In the genomic region with DNA sequence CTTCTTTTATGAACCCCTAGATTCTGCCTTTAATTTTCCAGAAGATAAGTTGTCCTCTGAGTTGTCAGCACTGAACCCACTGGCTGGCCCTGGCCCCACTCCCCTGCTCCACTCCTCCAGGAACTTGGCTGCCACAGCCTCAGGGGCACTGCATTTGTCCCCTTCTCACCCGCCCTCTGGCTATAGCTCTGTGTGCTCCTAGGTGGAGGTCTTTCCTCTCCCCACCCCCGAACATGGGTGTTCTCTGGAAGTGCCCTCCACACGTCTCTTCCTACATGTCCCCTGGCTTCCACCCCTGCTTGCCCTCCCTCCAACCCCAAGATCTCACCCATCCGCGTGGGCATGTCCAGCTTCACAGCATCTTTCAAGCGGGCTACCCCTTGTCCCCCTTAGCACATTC, we compare ENCODE assay signal across 31 cellular contexts.
"Had no signal": no experiment of that assay in that cellular context is flagged by ENCODE, and none has a peak within 500 bp of the region (broad histone marks: within the 10 kb centered on the region; RNA-seq: fewer than 3 reads in every experiment).

No MANE protein-coding gene starts in this region.

- H3K9me3 ChIP-seq: MG63 had no signal

- H3K4me3 Mint-ChIP-seq: activated B cell treated with CpG ODN at 0.5 μM for 24 hours; activated CD4-positive, alpha-beta memory T cell treated with anti-CD3 and anti-CD28 coated beads for 36 hours; activated naive CD4-positive, alpha-beta T cell treated with anti-CD3 and anti-CD28 coated beads, Interleukin-2, amount 10 ng/mL, durations not matched to agents 7 days and 5 days; activated naive CD8-positive, alpha-beta T cell; activated naive CD8-positive, alpha-beta T cell treated with anti-CD3 and anti-CD28 coated beads, Interleukin-2, amount 50 U/mL, for 24 hours; activated T-cell treated with anti-CD3 and anti-CD28 coated beads, Interleukin-2, amount 50 U/mL, for 4 hours had no signal

- H3K27ac ChIP-seq: brain microvascular endothelial cell, VCaP had no signal

- H3K27me3 Mint-ChIP-seq: activated B cell treated with CpG ODN at 0.5 μM for 24 hours had no signal

- H3K4me3 ChIP-seq: MG63 had no signal

- H3K9me3 Mint-ChIP-seq: activated B cell treated with CpG ODN at 0.5 μM for 24 hours; activated CD4-positive, alpha-beta memory T cell treated with anti-CD3 and anti-CD28 coated beads for 36 hours; activated naive CD4-positive, alpha-beta T cell treated with anti-CD3 and anti-CD28 coated beads, Interleukin-2, amount 10 ng/mL, durations not matched to agents 7 days and 5 days; activated naive CD8-positive, alpha-beta T cell treated with anti-CD3 and anti-CD28 coated beads, Interleukin-2, amount 50 U/mL, for 24 hours; activated T-cell treated with anti-CD3 and anti-CD28 coated beads, Interleukin-2, amount 50 U/mL, for 4 hours had no signal

- H3K27me3 ChIP-seq: brain microvascular endothelial cell, MG63 had no signal

- H3K36me3 Mint-ChIP-seq: activated CD4-positive, alpha-beta memory T cell treated with anti-CD3 and anti-CD28 coated beads for 36 hours; activated naive CD4-positive, alpha-beta T cell treated with anti-CD3 and anti-CD28 coated beads, Interleukin-2, amount 10 ng/mL, durations not matched to agents 7 days and 5 days; activated naive CD8-positive, alpha-beta T cell had no signal

- H3K36me3 ChIP-seq: MG63 had no signal

- H3K4me1 Mint-ChIP-seq: activated B cell treated with CpG ODN at 0.5 μM for 24 hours; activated naive CD4-positive, alpha-beta T cell treated with anti-CD3 and anti-CD28 coated beads, Interleukin-2, amount 10 ng/mL, durations not matched to agents 7 days and 5 days; activated naive CD8-positive, alpha-beta T cell treated with anti-CD3 and anti-CD28 coated beads, Interleukin-2, amount 50 U/mL, for 24 hours had no signal

- DNase-seq: activated B cell treated with CpG ODN at 0.5 μM for 24 hours; activated CD4-positive, alpha-beta memory T cell treated with anti-CD3 and anti-CD28 coated beads for 36 hours; activated CD4-positive, alpha-beta T cell treated with anti-CD3 and anti-CD28 coated beads for 4 hours; activated CD4-positive, alpha-beta T cell treated with anti-CD3 and anti-CD28 coated beads, Interleukin-2, amount 50 U/mL, for 1 hour; activated CD4-positive, CD25-positive, alpha-beta regulatory T cell treated with anti-CD3 and anti-CD28 coated beads, Interleukin-2, amount 50 U/mL, for 72 hours; activated CD8-positive, alpha-beta memory T cell treated with anti-CD3 and anti-CD28 coated beads, Interleukin-2, amount 50 U/mL, for 4 hours; activated effector memory CD4-positive, alpha-beta T cell treated with Interleukin-2 at 50 U/mL for 16 hours; activated naive CD4-positive, alpha-beta T cell treated with anti-CD3 and anti-CD28 coated beads, Interleukin-2, amount 10 ng/mL, durations not matched to agents 7 days and 5 days; activated naive CD8-positive, alpha-beta T cell treated with anti-CD3 and anti-CD28 coated beads, Interleukin-2, amount 50 U/mL, for 24 hours; activated T-cell treated with anti-CD3 and anti-CD28 coated beads for 4 hours; activated T-cell treated with anti-CD3 and anti-CD28 coated beads, Interleukin-2, amount 50 U/mL, for 4 hours; anterior cingulate cortex; brain microvascular endothelial cell; Kasumi-1; KG1; MG63; NCI-H1048; NCI-H1436 treated with DMSO at 0.1 percent for 48 hours; NCI-H1694 treated with DMSO at 0.1 percent for 48 hours; NCI-H2029; NCI-H345; NCI-H524 treated with DMSO at 0.1 percent for 48 hours; NCI-H748 treated with DMSO at 0.1 percent for 48 hours; OCI-M1; Right ventricle myocardium superior; SW 1271; T-helper 1 cell; T-helper 2 cell; T-helper 9 cell had no signal

- H3K27ac Mint-ChIP-seq: activated B cell treated with CpG ODN at 0.5 μM for 24 hours; activated CD4-positive, alpha-beta memory T cell treated with anti-CD3 and anti-CD28 coated beads for 36 hours; activated naive CD4-positive, alpha-beta T cell treated with anti-CD3 and anti-CD28 coated beads, Interleukin-2, amount 10 ng/mL, durations not matched to agents 7 days and 5 days; activated naive CD8-positive, alpha-beta T cell; activated naive CD8-positive, alpha-beta T cell treated with anti-CD3 and anti-CD28 coated beads, Interleukin-2, amount 50 U/mL, for 24 hours had no signal

- ATAC-seq: activated naive CD8-positive, alpha-beta T cell treated with anti-CD3 and anti-CD28 coated beads, Interleukin-2, amount 50 U/mL, for 24 hours; activated T-cell treated with anti-CD3 and anti-CD28 coated beads, Interleukin-2, amount 50 U/mL, for 4 hours had no signal
